In genomic region chr11:61871158-61871597, GRCh38 we compare ENCODE assay signal across 1 cellular context.
TF ChIP-seq lines count a peak whose summit lies in the region.

No MANE protein-coding gene starts in this region.

TF ChIP-seq in K562, 482 proteins besides CTCF, POLR2A, EP300 and RAD21 (continued from another document and continues in another):
- TF ChIP-seq SMAD3 (CRISPR knock-in tag; conservative IDR thresholded peaks at IDR 0.05): no peak
- TF ChIP-seq, protein P1, sequence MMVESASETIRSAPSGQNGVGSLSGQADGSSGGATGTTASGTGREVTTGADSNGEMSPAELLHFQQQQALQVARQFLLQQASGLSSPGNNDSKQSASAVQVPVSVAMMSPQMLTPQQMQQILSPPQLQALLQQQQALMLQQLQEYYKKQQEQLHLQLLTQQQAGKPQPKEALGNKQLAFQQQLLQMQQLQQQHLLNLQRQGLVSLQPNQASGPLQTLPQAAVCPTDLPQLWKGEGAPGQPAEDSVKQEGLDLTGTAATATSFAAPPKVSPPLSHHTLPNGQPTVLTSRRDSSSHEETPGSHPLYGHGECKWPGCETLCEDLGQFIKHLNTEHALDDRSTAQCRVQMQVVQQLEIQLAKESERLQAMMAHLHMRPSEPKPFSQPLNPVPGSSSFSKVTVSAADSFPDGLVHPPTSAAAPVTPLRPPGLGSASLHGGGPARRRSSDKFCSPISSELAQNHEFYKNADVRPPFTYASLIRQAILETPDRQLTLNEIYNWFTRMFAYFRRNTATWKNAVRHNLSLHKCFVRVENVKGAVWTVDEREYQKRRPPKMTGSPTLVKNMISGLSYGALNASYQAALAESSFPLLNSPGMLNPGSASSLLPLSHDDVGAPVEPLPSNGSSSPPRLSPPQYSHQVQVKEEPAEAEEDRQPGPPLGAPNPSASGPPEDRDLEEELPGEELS (CRISPR knock-in tag; IDR thresholded peaks at IDR 0.05; ENCODE audit: borderline replicate concordance): 0 out of 2 replicates have a peak, but pooled peaks have one; percentile 52
- TF ChIP-seq, protein P2, sequence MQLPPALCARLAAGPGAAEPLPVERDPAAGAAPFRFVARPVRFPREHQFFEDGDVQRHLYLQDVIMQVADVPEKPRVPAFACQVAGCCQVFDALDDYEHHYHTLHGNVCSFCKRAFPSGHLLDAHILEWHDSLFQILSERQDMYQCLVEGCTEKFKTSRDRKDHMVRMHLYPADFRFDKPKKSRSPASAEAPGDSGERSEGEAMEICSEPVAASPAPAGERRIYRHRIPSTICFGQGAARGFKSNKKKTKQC (CRISPR knock-in tag; IDR thresholded peaks at IDR 0.05): no peak
- no peak for TF ChIP-seq DLX4 (CRISPR knock-in tag; IDR thresholded peaks at IDR 0.05)
- TF ChIP-seq, protein P3, sequence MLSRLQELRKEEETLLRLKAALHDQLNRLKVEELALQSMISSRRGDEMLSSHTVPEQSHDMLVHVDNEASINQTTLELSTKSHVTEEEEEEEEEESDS (CRISPR knock-in tag; IDR thresholded peaks at IDR 0.05): no peak
- TF ChIP-seq, protein P4, sequence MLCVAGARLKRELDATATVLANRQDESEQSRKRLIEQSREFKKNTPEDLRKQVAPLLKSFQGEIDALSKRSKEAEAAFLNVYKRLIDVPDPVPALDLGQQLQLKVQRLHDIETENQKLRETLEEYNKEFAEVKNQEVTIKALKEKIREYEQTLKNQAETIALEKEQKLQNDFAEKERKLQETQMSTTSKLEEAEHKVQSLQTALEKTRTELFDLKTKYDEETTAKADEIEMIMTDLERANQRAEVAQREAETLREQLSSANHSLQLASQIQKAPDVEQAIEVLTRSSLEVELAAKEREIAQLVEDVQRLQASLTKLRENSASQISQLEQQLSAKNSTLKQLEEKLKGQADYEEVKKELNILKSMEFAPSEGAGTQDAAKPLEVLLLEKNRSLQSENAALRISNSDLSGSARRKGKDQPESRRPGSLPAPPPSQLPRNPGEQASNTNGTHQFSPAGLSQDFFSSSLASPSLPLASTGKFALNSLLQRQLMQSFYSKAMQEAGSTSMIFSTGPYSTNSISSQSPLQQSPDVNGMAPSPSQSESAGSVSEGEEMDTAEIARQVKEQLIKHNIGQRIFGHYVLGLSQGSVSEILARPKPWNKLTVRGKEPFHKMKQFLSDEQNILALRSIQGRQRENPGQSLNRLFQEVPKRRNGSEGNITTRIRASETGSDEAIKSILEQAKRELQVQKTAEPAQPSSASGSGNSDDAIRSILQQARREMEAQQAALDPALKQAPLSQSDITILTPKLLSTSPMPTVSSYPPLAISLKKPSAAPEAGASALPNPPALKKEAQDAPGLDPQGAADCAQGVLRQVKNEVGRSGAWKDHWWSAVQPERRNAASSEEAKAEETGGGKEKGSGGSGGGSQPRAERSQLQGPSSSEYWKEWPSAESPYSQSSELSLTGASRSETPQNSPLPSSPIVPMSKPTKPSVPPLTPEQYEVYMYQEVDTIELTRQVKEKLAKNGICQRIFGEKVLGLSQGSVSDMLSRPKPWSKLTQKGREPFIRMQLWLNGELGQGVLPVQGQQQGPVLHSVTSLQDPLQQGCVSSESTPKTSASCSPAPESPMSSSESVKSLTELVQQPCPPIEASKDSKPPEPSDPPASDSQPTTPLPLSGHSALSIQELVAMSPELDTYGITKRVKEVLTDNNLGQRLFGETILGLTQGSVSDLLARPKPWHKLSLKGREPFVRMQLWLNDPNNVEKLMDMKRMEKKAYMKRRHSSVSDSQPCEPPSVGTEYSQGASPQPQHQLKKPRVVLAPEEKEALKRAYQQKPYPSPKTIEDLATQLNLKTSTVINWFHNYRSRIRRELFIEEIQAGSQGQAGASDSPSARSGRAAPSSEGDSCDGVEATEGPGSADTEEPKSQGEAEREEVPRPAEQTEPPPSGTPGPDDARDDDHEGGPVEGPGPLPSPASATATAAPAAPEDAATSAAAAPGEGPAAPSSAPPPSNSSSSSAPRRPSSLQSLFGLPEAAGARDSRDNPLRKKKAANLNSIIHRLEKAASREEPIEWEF (CRISPR knock-in tag; IDR thresholded peaks at IDR 0.05): no peak
- TF ChIP-seq, protein P5, sequence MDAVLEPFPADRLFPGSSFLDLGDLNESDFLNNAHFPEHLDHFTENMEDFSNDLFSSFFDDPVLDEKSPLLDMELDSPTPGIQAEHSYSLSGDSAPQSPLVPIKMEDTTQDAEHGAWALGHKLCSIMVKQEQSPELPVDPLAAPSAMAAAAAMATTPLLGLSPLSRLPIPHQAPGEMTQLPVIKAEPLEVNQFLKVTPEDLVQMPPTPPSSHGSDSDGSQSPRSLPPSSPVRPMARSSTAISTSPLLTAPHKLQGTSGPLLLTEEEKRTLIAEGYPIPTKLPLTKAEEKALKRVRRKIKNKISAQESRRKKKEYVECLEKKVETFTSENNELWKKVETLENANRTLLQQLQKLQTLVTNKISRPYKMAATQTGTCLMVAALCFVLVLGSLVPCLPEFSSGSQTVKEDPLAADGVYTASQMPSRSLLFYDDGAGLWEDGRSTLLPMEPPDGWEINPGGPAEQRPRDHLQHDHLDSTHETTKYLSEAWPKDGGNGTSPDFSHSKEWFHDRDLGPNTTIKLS (IDR thresholded peaks at IDR 0.05; ENCODE audit: borderline replicate concordance, low read depth): no peak
- TF ChIP-seq, protein P6, sequence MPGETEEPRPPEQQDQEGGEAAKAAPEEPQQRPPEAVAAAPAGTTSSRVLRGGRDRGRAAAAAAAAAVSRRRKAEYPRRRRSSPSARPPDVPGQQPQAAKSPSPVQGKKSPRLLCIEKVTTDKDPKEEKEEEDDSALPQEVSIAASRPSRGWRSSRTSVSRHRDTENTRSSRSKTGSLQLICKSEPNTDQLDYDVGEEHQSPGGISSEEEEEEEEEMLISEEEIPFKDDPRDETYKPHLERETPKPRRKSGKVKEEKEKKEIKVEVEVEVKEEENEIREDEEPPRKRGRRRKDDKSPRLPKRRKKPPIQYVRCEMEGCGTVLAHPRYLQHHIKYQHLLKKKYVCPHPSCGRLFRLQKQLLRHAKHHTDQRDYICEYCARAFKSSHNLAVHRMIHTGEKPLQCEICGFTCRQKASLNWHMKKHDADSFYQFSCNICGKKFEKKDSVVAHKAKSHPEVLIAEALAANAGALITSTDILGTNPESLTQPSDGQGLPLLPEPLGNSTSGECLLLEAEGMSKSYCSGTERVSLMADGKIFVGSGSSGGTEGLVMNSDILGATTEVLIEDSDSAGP (CRISPR knock-in tag; IDR thresholded peaks at IDR 0.05): 0 out of 2 replicates have a peak, but pooled peaks have one; percentile 30
- TF ChIP-seq ZNF232 (CRISPR knock-in tag; IDR thresholded peaks at IDR 0.05): 0 out of 2 replicates have a peak, but pooled peaks have one; percentile 41
- no peak for TF ChIP-seq ILF3 (IDR thresholded peaks at IDR 0.05; ENCODE audit: borderline replicate concordance)
- TF ChIP-seq KDM2B (CRISPR knock-in tag; IDR thresholded peaks at IDR 0.05): 0 out of 2 replicates have a peak, but pooled peaks have one; percentile 56
- TF ChIP-seq ZNF830 (CRISPR knock-in tag; IDR thresholded peaks at IDR 0.05): no peak
- TF ChIP-seq ILK (tag; IDR thresholded peaks at IDR 0.05; ENCODE audit: borderline replicate concordance, low read depth): no peak
- TF ChIP-seq, protein P7, sequence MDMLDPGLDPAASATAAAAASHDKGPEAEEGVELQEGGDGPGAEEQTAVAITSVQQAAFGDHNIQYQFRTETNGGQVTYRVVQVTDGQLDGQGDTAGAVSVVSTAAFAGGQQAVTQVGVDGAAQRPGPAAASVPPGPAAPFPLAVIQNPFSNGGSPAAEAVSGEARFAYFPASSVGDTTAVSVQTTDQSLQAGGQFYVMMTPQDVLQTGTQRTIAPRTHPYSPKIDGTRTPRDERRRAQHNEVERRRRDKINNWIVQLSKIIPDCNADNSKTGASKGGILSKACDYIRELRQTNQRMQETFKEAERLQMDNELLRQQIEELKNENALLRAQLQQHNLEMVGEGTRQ (CRISPR knock-in tag; IDR thresholded peaks at IDR 0.05): no peak
- TF ChIP-seq ZNF551 (CRISPR knock-in tag; IDR thresholded peaks at IDR 0.05): no peak
- TF ChIP-seq POLR2AphosphoS5 (IDR thresholded peaks at IDR 0.05; ENCODE audit: control insufficient read depth, insufficient read depth, low read depth, low read length): no peak
- no peak for TF ChIP-seq YBX1 (IDR thresholded peaks at IDR 0.05)
- TF ChIP-seq CBX5 (IDR thresholded peaks at IDR 0.05; ENCODE audit: borderline replicate concordance, low read depth): no peak
- TF ChIP-seq, protein P8, sequence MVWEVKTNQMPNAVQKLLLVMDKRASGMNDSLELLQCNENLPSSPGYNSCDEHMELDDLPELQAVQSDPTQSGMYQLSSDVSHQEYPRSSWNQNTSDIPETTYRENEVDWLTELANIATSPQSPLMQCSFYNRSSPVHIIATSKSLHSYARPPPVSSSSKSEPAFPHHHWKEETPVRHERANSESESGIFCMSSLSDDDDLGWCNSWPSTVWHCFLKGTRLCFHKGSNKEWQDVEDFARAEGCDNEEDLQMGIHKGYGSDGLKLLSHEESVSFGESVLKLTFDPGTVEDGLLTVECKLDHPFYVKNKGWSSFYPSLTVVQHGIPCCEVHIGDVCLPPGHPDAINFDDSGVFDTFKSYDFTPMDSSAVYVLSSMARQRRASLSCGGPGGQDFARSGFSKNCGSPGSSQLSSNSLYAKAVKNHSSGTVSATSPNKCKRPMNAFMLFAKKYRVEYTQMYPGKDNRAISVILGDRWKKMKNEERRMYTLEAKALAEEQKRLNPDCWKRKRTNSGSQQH (CRISPR knock-in tag; IDR thresholded peaks at IDR 0.05): no peak
- no peak for TF ChIP-seq TGIF2 (CRISPR knock-in tag; IDR thresholded peaks at IDR 0.05)
- no peak for TF ChIP-seq ZNF175 (CRISPR knock-in tag; IDR thresholded peaks at IDR 0.05; ENCODE audit: low read depth)
- TF ChIP-seq NFE2L1 (tag; IDR thresholded peaks at IDR 0.05; ENCODE audit: borderline replicate concordance, low read depth): no peak
- TF ChIP-seq ZNF75A (CRISPR knock-in tag; IDR thresholded peaks at IDR 0.05): no peak
- TF ChIP-seq POU5F1 (IDR thresholded peaks at IDR 0.05; ENCODE audit: borderline replicate concordance, low read depth, low read length, partially characterized antibody): no peak
- TF ChIP-seq CHD7 (IDR thresholded peaks at IDR 0.05; ENCODE audit: low read depth, low read length): no peak
- TF ChIP-seq DMBX1 (CRISPR knock-in tag; IDR thresholded peaks at IDR 0.05; ENCODE audit: borderline replicate concordance): no peak
- no peak; the same call in 1 of the 2 replicates for TF ChIP-seq SAFB (IDR thresholded peaks at IDR 0.05; ENCODE audit: borderline replicate concordance, low read depth, low read length)
- peak; percentile 77; the same call in 1 of the 2 replicates for TF ChIP-seq CC2D1A (IDR thresholded peaks at IDR 0.05)
- no peak for TF ChIP-seq ZZZ3 (IDR thresholded peaks at IDR 0.05)
